Comparison of ENCODE assay signal across 8 cellular contexts in the genomic region with DNA sequence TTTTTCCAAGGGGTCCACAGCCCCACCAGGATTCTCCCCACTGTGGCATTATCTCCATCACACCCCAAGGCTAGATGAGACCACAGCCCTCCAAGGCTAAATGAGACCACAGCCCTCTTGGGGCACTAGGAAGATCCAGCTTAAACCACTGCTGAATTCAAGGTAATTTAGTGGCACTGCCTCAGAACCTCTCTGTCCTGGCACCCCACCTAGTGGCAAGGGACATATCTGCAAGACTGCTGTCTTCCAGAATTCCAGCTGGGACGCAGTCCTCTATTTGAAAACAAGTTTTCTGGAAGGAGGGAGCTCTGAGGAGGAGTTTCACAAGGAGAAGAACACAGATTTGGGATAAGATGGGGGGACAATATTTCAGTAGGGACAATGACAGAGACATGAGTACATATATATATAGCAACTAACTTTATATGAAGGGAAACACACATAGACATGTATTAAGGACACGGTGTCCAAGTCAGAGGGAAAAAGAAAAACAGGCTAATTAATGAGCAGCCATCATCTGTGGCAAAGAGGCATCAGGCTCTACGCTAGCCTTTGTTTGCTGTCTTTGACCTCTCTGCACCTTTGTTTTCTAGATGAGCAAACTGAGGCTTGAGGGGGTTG. TPM values are rescaled to one million over a fixed set of nuclear protein-coding genes. Genes with fewer than 3 reads are reported as not detected.
DNase-seq lines count a peak whose midpoint lies in the region; ATAC-seq and TF ChIP-seq lines count a peak whose summit lies in the region.

No MANE protein-coding gene starts in this region.

- peak; percentile 41 for DNase-seq in A172 (ENCODE audit: low spot score)
- DNase-seq in ELR (ENCODE audit: low read depth), result peak; percentile 60
- DNase-seq in NCI-H146 (lab: John Stamatoyannopoulos, UW), result peak; percentile 32
- DNase-seq in adrenal gland, result peak in 6 of 7 donors; percentile 30 to 65 (median 56)
- DNase-seq in lung microvascular endothelial cell (ENCODE audit: low read depth in 2 of 2), result peak; percentile 57 to 61
- no peak for DNase-seq in NK-92 treated with Interleukin-12 subunit alpha and Interleukin-12 subunit beta, amount 100 ng/mL, for 24 hours (lab: John Stamatoyannopoulos, UW)

- no peak overlapping the region for H3K4me3 ChIP-seq in adrenal gland

- intact Hi-C loops in adrenal gland (cut with DNase I), result no loop called here

- H3K27me3 ChIP-seq in adrenal gland, result no peaks in the 10 kb centered on the region

- ATAC-seq in HG03139 (IDR thresholded peaks at IDR 0.05; ENCODE audit: unreplicated experiment) (no peak), GM21619 (IDR thresholded peaks at IDR 0.05; ENCODE audit: unreplicated experiment) (no peak)

- 41 to 55% (median 42%) methylated on average over 3 of the region's 3 CpGs for WGBS in adrenal gland, 4 donors

- H3K4me1 ChIP-seq in adrenal gland (replicated peaks in 1 of 2), result no peaks in the 10 kb centered on the region

- no peak for TF ChIP-seq POLR2A in adrenal gland (IDR thresholded peaks at IDR 0.05)

- TF ChIP-seq CTCF in adrenal gland (IDR thresholded peaks at IDR 0.05), result peak; percentile 33 to 60 (median 44)

- H3K27ac ChIP-seq in adrenal gland, result no peak overlapping the region

- H3K36me3 ChIP-seq in adrenal gland (replicated peaks in 1 of 2), result no peaks in the 10 kb centered on the region

- H3K9me3 ChIP-seq in adrenal gland (replicated peaks in 1 of 3), result no peaks in the 10 kb centered on the region

RNA-seq across cellular contexts. Expression of gene CETN2, which starts 9.3 kb away (rescaled TPM):
- total RNA-seq in A172 (2014; rRNA removed; shearing (Covaris generic)), result 128 and 135 TPM in 2 replicates
- total RNA-seq in adrenal gland (10 to 100 TPM; 26.8 to 46.2 (median 33.9) TPM), lung microvascular endothelial cell (14.6 and 15.9 TPM in 2 replicates)
- polyA plus RNA-seq in adrenal gland, result 100 to 1,000 TPM in 1 of 3 donors, 10 to 100 TPM in 2; 33.2 to 170 (median 56.2) TPM

RNA-seq across cellular contexts. Expression of gene NSDHL, which starts 9.6 kb away (rescaled TPM):
- total RNA-seq in A172 (2014; rRNA removed; shearing (Covaris generic)), result 28.9 and 29.6 TPM in 2 replicates
- 100 to 1,000 TPM in 1 of 8 donors, 10 to 100 TPM in 7; 12.9 to 215 (median 23.1) TPM for total RNA-seq in adrenal gland
- polyA plus RNA-seq in adrenal gland, result 100 to 1,000 TPM in 1 of 3 donors, 10 to 100 TPM in 1, 1 to 10 TPM in 1; 7.1 to 228 (median 21.8) TPM
- 13.7 and 14.2 TPM in 2 replicates for total RNA-seq in lung microvascular endothelial cell

RNA-seq across cellular contexts. Expression of gene MAGEA6, which starts 51.8 kb away (rescaled TPM):
- 78.2 and 78.3 TPM in 2 replicates for total RNA-seq in A172 (2014; rRNA removed; shearing (Covaris generic))
- under 1 TPM in 1 of 8 donors, not detected in 7; 0.31 TPM for total RNA-seq in adrenal gland
- not detected for polyA plus RNA-seq in adrenal gland
- total RNA-seq in lung microvascular endothelial cell, result not detected in 2 replicates

Comparison
In these comparisons a context has a peak if more than half of its experiments do, and no peak if none do; other contexts are left out.
1. RNA of gene MAGEA6, which starts 51.8 kb away (total RNA-seq): 78.2 to 78.3 TPM in A172; 0.31 TPM in adrenal gland and not detected in lung microvascular endothelial cell; every median in the first group is over 10 times any median in the second.